ENCODE assay signal across 3 cellular contexts in the genomic region with DNA sequence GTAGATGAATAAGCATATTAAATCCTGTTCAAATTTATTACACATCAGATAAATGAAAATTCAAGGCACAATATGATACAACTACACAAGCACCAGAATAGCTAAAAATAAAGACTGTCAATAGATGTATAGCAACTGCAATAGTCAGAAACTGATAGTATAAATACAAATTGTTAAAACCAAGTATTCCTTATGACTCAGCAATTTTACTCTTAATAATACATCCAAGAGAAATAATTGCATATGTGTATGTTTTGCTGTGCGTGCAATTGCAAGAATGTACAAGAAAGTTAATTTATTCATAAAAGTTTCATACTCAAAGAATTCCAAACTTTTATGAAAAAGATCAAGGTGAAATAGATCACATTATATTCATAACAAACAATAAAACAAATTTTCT.
TF ChIP-seq lines count a peak whose summit lies in the region.

No MANE protein-coding gene starts in this region.

TF ChIP-seq in HepG2, 621 proteins besides CTCF, POLR2A, EP300 and RAD21:
- TF ChIP-seq MAFF (IDR thresholded peaks at IDR 0.05; ENCODE audit: low read depth, low read length) (peak; percentile 67; the same call in 1 of the 2 replicates), HHEX (CRISPR knock-in tag; IDR thresholded peaks at IDR 0.05) (no peak), GATAD1 (CRISPR knock-in tag; IDR thresholded peaks at IDR 0.05) (no peak), HNF4G (IDR thresholded peaks at IDR 0.05; ENCODE audit: borderline replicate concordance, low read depth, low read length) (no peak), HNF4G (CRISPR knock-in tag; IDR thresholded peaks at IDR 0.05; ENCODE audit: borderline replicate concordance, low read depth) (no peak), MAFK (conservative IDR thresholded peaks at IDR 0.05 in 1 of 2, IDR thresholded peaks at IDR 0.05 in 1 of 2; ENCODE audit: low read length in 2 of 2) (peak; percentile 63 to 79), ZSCAN20 (CRISPR knock-in tag; IDR thresholded peaks at IDR 0.05; ENCODE audit: borderline replicate concordance) (no peak), NFE2L2 (IDR thresholded peaks at IDR 0.05; ENCODE audit: low read length) (peak; percentile 72), CHD2 (IDR thresholded peaks at IDR 0.05; ENCODE audit: low read depth, low read length) (no peak), ZBTB34 (CRISPR knock-in tag; IDR thresholded peaks at IDR 0.05) (no peak), ETV5 (CRISPR knock-in tag; IDR thresholded peaks at IDR 0.05; ENCODE audit: borderline replicate concordance) (no peak), RXRA (CRISPR knock-in tag; IDR thresholded peaks at IDR 0.05) (no peak)
- TF ChIP-seq, protein P1, sequence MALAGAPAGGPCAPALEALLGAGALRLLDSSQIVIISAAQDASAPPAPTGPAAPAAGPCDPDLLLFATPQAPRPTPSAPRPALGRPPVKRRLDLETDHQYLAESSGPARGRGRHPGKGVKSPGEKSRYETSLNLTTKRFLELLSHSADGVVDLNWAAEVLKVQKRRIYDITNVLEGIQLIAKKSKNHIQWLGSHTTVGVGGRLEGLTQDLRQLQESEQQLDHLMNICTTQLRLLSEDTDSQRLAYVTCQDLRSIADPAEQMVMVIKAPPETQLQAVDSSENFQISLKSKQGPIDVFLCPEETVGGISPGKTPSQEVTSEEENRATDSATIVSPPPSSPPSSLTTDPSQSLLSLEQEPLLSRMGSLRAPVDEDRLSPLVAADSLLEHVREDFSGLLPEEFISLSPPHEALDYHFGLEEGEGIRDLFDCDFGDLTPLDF (CRISPR knock-in tag; IDR thresholded peaks at IDR 0.05): no peak

TF ChIP-seq in IMR-90, 13 proteins besides CTCF, POLR2A, EP300 and RAD21:
- no peak for TF ChIP-seq MXI1 (IDR thresholded peaks at IDR 0.05; ENCODE audit: borderline replicate concordance, low read depth, low read length)
- TF ChIP-seq CHD1 (IDR thresholded peaks at IDR 0.05; ENCODE audit: low read depth, low read length): no peak
- peak; percentile 73 for TF ChIP-seq MAFK (IDR thresholded peaks at IDR 0.05; ENCODE audit: low read depth, low read length)
- TF ChIP-seq NFE2L2 (IDR thresholded peaks at IDR 0.05; ENCODE audit: low read depth, low read length): peak; percentile 85
- TF ChIP-seq ELK1 (IDR thresholded peaks at IDR 0.05; ENCODE audit: borderline replicate concordance, low read depth, low read length): no peak
- no peak for TF ChIP-seq RCOR1 (IDR thresholded peaks at IDR 0.05; ENCODE audit: insufficient replicate concordance, low read length)

TF ChIP-seq in K562, 482 proteins besides CTCF, POLR2A, EP300 and RAD21:
- TF ChIP-seq E2F3 (CRISPR knock-in tag; IDR thresholded peaks at IDR 0.05) (no peak), MAFG (tag; conservative IDR thresholded peaks at IDR 0.05) (peak; percentile 22; the same call in 1 of the 2 replicates), U2AF1 (optimal IDR thresholded peaks at IDR 0.05; ENCODE audit: low read depth, low read length) (no peak), ZNF316 (IDR thresholded peaks at IDR 0.05) (peak; percentile 58; the same call in 1 of the 2 replicates)
- TF ChIP-seq, protein P2, sequence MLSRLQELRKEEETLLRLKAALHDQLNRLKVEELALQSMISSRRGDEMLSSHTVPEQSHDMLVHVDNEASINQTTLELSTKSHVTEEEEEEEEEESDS (CRISPR knock-in tag; IDR thresholded peaks at IDR 0.05): no peak
